Comparison of ENCODE assay signal across 1 cellular context in genomic region chr3:123693584-123693983, GRCh38.
TF ChIP-seq lines count a peak whose summit lies in the region.

No MANE protein-coding gene starts in this region.

TF ChIP-seq in WTC11, 78 proteins besides CTCF, POLR2A, EP300 and RAD21 (continued from another document):
- TF ChIP-seq ZNF512 (CRISPR knock-in tag; IDR thresholded peaks at IDR 0.05; ENCODE audit: borderline replicate concordance) = no peak
- no peak for TF ChIP-seq ZNF138 (CRISPR knock-in tag; conservative IDR thresholded peaks at IDR 0.05)
- TF ChIP-seq STAT6 (CRISPR knock-in tag; conservative IDR thresholded peaks at IDR 0.05; ENCODE audit: low read depth) = no peak
- TF ChIP-seq HMGXB4 (CRISPR knock-in tag; IDR thresholded peaks at IDR 0.05) = no peak
- TF ChIP-seq, protein P1, sequence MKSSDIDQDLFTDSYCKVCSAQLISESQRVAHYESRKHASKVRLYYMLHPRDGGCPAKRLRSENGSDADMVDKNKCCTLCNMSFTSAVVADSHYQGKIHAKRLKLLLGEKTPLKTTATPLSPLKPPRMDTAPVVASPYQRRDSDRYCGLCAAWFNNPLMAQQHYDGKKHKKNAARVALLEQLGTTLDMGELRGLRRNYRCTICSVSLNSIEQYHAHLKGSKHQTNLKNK (CRISPR knock-in tag; IDR thresholded peaks at IDR 0.05) = no peak
- no peak for TF ChIP-seq NFE2L1 (CRISPR knock-in tag; IDR thresholded peaks at IDR 0.05)
- TF ChIP-seq ETV6 (CRISPR knock-in tag; IDR thresholded peaks at IDR 0.05) = no peak
- TF ChIP-seq TEAD4 (CRISPR knock-in tag; IDR thresholded peaks at IDR 0.05) = no peak
- TF ChIP-seq, protein P2, sequence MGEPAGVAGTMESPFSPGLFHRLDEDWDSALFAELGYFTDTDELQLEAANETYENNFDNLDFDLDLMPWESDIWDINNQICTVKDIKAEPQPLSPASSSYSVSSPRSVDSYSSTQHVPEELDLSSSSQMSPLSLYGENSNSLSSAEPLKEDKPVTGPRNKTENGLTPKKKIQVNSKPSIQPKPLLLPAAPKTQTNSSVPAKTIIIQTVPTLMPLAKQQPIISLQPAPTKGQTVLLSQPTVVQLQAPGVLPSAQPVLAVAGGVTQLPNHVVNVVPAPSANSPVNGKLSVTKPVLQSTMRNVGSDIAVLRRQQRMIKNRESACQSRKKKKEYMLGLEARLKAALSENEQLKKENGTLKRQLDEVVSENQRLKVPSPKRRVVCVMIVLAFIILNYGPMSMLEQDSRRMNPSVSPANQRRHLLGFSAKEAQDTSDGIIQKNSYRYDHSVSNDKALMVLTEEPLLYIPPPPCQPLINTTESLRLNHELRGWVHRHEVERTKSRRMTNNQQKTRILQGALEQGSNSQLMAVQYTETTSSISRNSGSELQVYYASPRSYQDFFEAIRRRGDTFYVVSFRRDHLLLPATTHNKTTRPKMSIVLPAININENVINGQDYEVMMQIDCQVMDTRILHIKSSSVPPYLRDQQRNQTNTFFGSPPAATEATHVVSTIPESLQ (CRISPR knock-in tag; IDR thresholded peaks at IDR 0.05) = no peak
